6 cellular contexts compared by ENCODE assay signal in genomic region chr15:70417536-70417935, GRCh38.
"Had no signal": no experiment of that assay in that cellular context is flagged by ENCODE, and none has a peak within 500 bp of the region (broad histone marks: within the 10 kb centered on the region; RNA-seq: fewer than 3 reads in every experiment).

No MANE protein-coding gene starts in this region.

- H3K4me2 ChIP-seq: GM23338 had no signal

- H3K4me3 Mint-ChIP-seq: GM23338, H9 had no signal

- DNase-seq: H9, HCEC 1CT, IMR-90 had no signal

- H2AFZ ChIP-seq: GM23338 had no signal

- H3K9me3 Mint-ChIP-seq: GM23338, H9 had no signal

- ATAC-seq: GM23338 had no signal

- FAIRE-seq: H1, H54 had no signal

- H3K27ac Mint-ChIP-seq: GM23338, H9 had no signal

- H3K4me3 ChIP-seq: GM23338 had no signal
